ENCODE assay signal across 9 cellular contexts in the genomic region with DNA sequence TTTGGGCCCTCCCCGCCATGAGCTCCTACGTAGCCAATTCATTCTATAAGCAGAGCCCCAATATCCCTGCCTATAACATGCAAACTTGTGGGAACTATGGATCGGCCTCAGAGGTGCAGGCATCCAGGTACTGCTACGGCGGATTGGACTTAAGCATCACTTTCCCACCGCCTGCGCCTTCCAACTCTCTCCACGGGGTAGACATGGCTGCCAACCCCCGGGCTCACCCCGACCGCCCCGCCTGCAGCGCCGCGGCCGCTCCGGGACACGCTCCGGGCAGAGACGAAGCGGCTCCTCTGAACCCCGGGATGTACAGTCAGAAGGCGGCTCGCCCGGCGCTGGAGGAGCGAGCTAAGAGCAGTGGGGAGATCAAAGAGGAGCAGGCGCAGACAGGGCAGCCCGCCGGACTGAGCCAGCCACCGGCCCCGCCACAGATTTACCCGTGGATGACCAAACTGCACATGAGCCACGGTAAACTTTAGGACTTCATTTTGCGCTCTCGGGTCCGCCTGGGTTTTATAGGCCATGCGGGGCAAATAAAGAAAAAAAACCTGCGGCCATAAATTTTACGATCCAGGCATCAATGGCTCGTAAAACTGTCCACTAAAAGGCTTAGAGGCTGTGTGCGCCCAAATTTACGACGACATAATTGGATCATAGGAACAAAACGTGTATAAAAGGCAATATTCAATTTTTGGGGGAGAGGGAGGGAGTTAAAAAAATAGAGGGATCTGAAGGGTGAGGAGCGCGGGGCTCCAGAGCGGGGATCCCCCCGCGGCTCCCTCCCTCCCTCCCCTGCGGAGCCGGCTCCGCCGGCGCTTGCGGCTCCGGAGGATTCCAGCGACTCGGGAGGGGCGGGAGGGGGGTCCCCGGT. TPM values are rescaled to one million over a fixed set of nuclear protein-coding genes. Genes with fewer than 3 reads are reported as not detected.
A peak's percentile ranks its signal among the peaks of the same experiment; 100 is the strongest.
DNase-seq lines count a peak whose midpoint lies in the region; ATAC-seq and TF ChIP-seq lines count a peak whose summit lies in the region.
"Had no signal": no experiment of that assay in that cellular context is flagged by ENCODE, and none has a peak within 500 bp of the region (broad histone marks: within the 10 kb centered on the region; RNA-seq: fewer than 3 reads in every experiment).

No MANE protein-coding gene starts in this region.

- no peak for ATAC-seq in HG02763 (IDR thresholded peaks at IDR 0.05; ENCODE audit: unreplicated experiment)
- no peak for ATAC-seq in GM21528 (IDR thresholded peaks at IDR 0.05; ENCODE audit: low FRiP score, unreplicated experiment)
- no peak for ATAC-seq in GM21619 (IDR thresholded peaks at IDR 0.05; ENCODE audit: unreplicated experiment)
- no peak for ATAC-seq in GM18907 (IDR thresholded peaks at IDR 0.05; ENCODE audit: unreplicated experiment)

- TF ChIP-seq CTCF in BE2C (IDR thresholded peaks at IDR 0.05; ENCODE audit: low read depth, low read length) (no peak), ascending aorta (IDR thresholded peaks at IDR 0.05) (no peak)

- H3K36me3 ChIP-seq in BE2C = no peaks in the 10 kb centered on the region
- no peaks in the 10 kb centered on the region for H3K36me3 ChIP-seq in HUES6 (ENCODE audit: control insufficient read depth, insufficient read depth, low read length)
- H3K36me3 ChIP-seq in ascending aorta = no peaks in the 10 kb centered on the region

- peak overlapping the region; percentile 40 for H3K9ac ChIP-seq in HUES6 (ENCODE audit: low read length)

- H3K27ac ChIP-seq in HUES6 (ENCODE audit: low read depth, low read length) (no peak overlapping the region), ascending aorta (peak overlapping the region in 1 of 2 donors; percentile 11)

- DNase-seq in BE2C = peak; percentile 69
- DNase-seq in ascending aorta (ENCODE audit: low spot score in 2 of 2) = no peak
- peak; percentile 62 for DNase-seq in myocyte (ENCODE audit: low read depth)

- peak overlapping the region; percentile 71 for H3K4me3 ChIP-seq in BE2C (ENCODE audit: low read depth, low read length)
- peak overlapping the region; percentile 24; the same call in 1 of the 2 replicates for H3K4me3 ChIP-seq in HUES6 (ENCODE audit: low read depth, low read length)
- H3K4me3 ChIP-seq in ascending aorta = peak overlapping the region; percentile 47 to 68

- H3K4me1 ChIP-seq in BE2C = peaks cover 28% of the 10 kb centered on the region
- H3K4me1 ChIP-seq in HUES6 (ENCODE audit: control insufficient read depth, insufficient read depth, low read length) = peaks cover 32% of the 10 kb centered on the region
- peaks cover 0 to 5% of the 10 kb centered on the region in 2 donors for H3K4me1 ChIP-seq in ascending aorta

- H3K27me3 ChIP-seq in BE2C (no peaks in the 10 kb centered on the region), HUES6 (ENCODE audit: control insufficient read depth, insufficient read depth, low read length) (peaks cover 100% of the 10 kb centered on the region), ascending aorta (no peaks in the 10 kb centered on the region)

- intact Hi-C loops in ascending aorta (cut with DNase I) = loop anchor here (2.0 to 5.0 kb wide), 2 partner anchors 27 to 109 kb away; no protein-coding TSS in a partner anchor

- no peaks in the 10 kb centered on the region for H3K9me3 ChIP-seq in BE2C
- no peaks in the 10 kb centered on the region for H3K9me3 ChIP-seq in HUES6 (ENCODE audit: control insufficient read depth, insufficient read depth, low read depth, low read length)
- no peaks in the 10 kb centered on the region for H3K9me3 ChIP-seq in ascending aorta

RNA-seq across cellular contexts. Expression of gene HOXC5, which starts 0.5 kb away (rescaled TPM):
- polyA plus RNA-seq in BE2C (2012; ENCODE audit: insufficient read depth, insufficient read length, low read depth) = 8.1 TPM
- total RNA-seq in ascending aorta = not detected
- total RNA-seq in myocyte = 1.2 and 1.4 TPM in 2 replicates
- 0.71 TPM for polyA plus RNA-seq in myocyte (2012)
- total RNA-seq: temporal lobe had no signal

RNA-seq across cellular contexts. Expression of gene HOXC6, which starts 5.1 kb away (rescaled TPM):
- polyA plus RNA-seq in BE2C (2012; ENCODE audit: insufficient read depth, insufficient read length, low read depth) = 45.2 TPM
- total RNA-seq in ascending aorta = 7.6 TPM
- total RNA-seq in myocyte = 1.6 and 2.3 TPM in 2 replicates
- polyA plus RNA-seq in myocyte (2012) = 21.8 TPM
- total RNA-seq: temporal lobe had no signal

RNA-seq across cellular contexts. Expression of gene HOXC4, which starts 20.3 kb away (rescaled TPM):
- polyA plus RNA-seq in BE2C (2012; ENCODE audit: insufficient read depth, insufficient read length, low read depth) = 43.8 TPM
- total RNA-seq in ascending aorta (0.32 TPM), myocyte (2.3 and 2.6 TPM in 2 replicates)
- 14.3 TPM for polyA plus RNA-seq in myocyte (2012)
- total RNA-seq: temporal lobe had no signal

RNA-seq across cellular contexts. Expression of gene HOXC8, which starts 24.6 kb away (rescaled TPM):
- 24.8 TPM for polyA plus RNA-seq in BE2C (2012; ENCODE audit: insufficient read depth, insufficient read length, low read depth)
- total RNA-seq in ascending aorta = 8.9 TPM
- 9.9 and 11.4 TPM in 2 replicates for total RNA-seq in myocyte
- 23.7 TPM for polyA plus RNA-seq in myocyte (2012)
- total RNA-seq: temporal lobe had no signal

RNA-seq across cellular contexts. Expression of gene HOXC9, which starts 33.4 kb away (rescaled TPM):
- 33.9 TPM for polyA plus RNA-seq in BE2C (2012; ENCODE audit: insufficient read depth, insufficient read length, low read depth)
- total RNA-seq in ascending aorta (1.2 TPM), myocyte (9.6 and 11.7 TPM in 2 replicates)
- 11.8 TPM for polyA plus RNA-seq in myocyte (2012)
- total RNA-seq: temporal lobe had no signal

Comparison
In these comparisons a context has a peak if more than half of its experiments do, and no peak if none do; other contexts are left out.
1. DNase-seq: peak in BE2C (single experiment) and myocyte (single experiment); none in ascending aorta (0 of 2).
2. Peak in every context shown above with its lines, with median percentiles within 50 percentile points of each other: H3K4me3 ChIP-seq.